8 cellular contexts compared by ENCODE assay signal in the genomic region with DNA sequence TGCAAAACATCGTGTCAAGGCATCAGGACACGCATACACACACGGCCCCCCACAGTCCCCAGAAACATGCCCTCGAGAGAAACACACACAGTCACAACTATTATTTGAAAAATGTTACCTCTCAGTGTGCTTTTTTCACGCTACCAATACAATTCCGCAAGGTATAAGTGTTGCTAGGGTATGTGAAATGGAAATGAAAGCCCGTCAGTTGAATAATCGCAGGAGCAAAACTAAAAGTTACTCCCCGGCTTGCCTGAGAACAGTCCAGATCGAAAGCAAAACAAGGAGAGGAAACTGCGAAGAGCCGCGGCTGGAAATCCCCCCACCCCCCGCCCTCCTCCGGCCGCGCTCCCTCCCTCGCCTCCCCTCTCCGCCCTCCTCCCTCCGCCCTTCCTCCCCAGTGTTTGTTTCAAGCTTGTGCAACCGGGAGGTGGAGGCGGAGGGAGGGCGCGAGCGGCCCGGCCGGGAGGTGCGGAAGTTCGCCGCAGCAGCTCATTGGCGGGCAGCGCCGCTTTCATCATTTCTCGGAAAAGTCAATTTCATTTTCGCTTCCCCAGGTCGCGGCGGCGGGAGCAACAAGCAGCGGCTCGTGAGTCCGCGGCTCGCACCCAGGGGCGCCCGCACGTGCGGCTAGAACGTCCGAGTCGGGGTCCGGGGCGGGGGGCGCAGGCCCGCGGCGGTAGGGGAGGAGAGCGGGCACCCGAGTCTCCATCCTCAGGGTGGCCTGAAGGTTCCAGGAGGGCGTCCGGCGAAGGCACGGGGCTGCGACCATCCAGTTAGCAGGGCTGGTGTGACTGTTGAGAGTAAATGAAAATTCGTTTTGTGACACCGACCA.
DNase-seq lines count a peak whose midpoint lies in the region; ATAC-seq lines count a peak whose summit lies in the region.

A gene (minus strand): TSS at position 290 of the 835 bp plus-strand sequence. CDS start 45,486 bp downstream, outside the sequence.

- peak within 1 kb of the TSS; percentile 79 to 97 (median 92) for H3K4me3 ChIP-seq in BLaER1 treated with 17β-estradiol and CSF1 and Interleukin-3, amounts not matched to agents 10 nM and 100 nM

- peak within 1 kb of the TSS; percentile 97 to 99 (median 98) for H3K27ac ChIP-seq in BLaER1 treated with 17β-estradiol and CSF1 and Interleukin-3, amounts not matched to agents 10 nM and 100 nM

- no peaks in the 10 kb centered on the region for H3K27me3 ChIP-seq in BLaER1 treated with 17β-estradiol and CSF1 and Interleukin-3, amounts not matched to agents 10 nM and 100 nM

- peaks cover 52 to 67% (median 56%) of the 10 kb centered on the region in 10 experiments for H3K4me1 ChIP-seq in BLaER1 treated with 17β-estradiol and CSF1 and Interleukin-3, amounts not matched to agents 10 nM and 100 nM

- peak within 1 kb of the TSS; percentile 87 to 99 (median 95) for H3K4me2 ChIP-seq in BLaER1 treated with 17β-estradiol and CSF1 and Interleukin-3, amounts not matched to agents 10 nM and 100 nM

- ATAC-seq in GM19351 (IDR thresholded peaks at IDR 0.05; ENCODE audit: unreplicated experiment) (peak; percentile 59), HG03520 (IDR thresholded peaks at IDR 0.05; ENCODE audit: unreplicated experiment) (peak; percentile 61)

- H3K36me3 ChIP-seq in BLaER1 treated with 17β-estradiol and CSF1 and Interleukin-3, amounts not matched to agents 10 nM and 100 nM: peaks cover 0 to 11% (median 3%) of the 10 kb centered on the region in 11 experiments; a peak in 8 of 22 replicates

- DNase-seq in NCI-H748 (lab: John Stamatoyannopoulos, UW; ENCODE audit: unreplicated experiment) (peak; percentile 93), cortex of kidney (lab: John Stamatoyannopoulos, UW) (peak; percentile 76), left kidney (ENCODE audit: low read depth, low spot score) (peak; percentile 98)
- peak; percentile 95 for DNase-seq in activated CD4-positive, alpha-beta T cell treated with anti-CD3 and anti-CD28 coated beads, Interleukin-2, amount 50 U/mL, for 1 hour
- DNase-seq in stimulated activated CD4-positive, alpha-beta T cell treated with anti-CD3 and anti-CD28 coated beads, Interleukin-1b, Interleukin-23, amount 100 ng/mL, for 48 hours: peak; percentile 98

- no peaks in the 10 kb centered on the region for H3K9me3 ChIP-seq in BLaER1 treated with 17β-estradiol and CSF1 and Interleukin-3, amounts not matched to agents 10 nM and 100 nM (replicated peaks in 1 of 11)

- H3K9ac ChIP-seq in BLaER1 treated with 17β-estradiol and CSF1 and Interleukin-3, amounts not matched to agents 10 nM and 100 nM: peak within 1 kb of the TSS; percentile 98 to 99 (median 99)

- H4K20me1 ChIP-seq in BLaER1 treated with 17β-estradiol and CSF1 and Interleukin-3, amounts not matched to agents 10 nM and 100 nM: peaks cover 0 to 35% (median 24%) of the 10 kb centered on the region in 11 experiments; a peak in 16 of 22 replicates

Comparison
In these comparisons a context has a peak if more than half of its experiments do, and no peak if none do; other contexts are left out.
1. Peak in every context shown above with its lines: DNase-seq, ATAC-seq, H3K4me3 ChIP-seq and H3K27ac ChIP-seq.